21 cellular contexts compared by ENCODE assay signal in the genomic region with DNA sequence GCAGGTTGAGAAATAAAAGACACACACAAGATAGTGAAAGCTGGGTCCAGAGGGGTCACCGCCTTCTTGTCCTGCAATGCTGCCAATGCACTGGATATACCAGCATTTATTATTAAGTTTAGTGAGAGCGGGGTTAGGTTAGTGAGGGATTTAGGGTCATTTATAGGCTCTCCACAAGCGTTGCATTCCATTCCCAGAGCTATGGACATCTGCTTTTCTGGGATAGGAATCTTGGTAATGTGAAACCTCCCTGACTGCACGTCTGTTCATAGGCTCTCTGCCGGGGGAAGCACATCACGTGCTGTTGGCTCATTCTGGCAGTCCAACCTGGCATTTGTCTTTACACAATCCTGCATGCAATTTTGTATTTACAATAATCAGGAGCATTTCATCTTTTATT. TPM values are rescaled to one million over a fixed set of nuclear protein-coding genes. Genes with fewer than 3 reads are reported as not detected.
"Had no signal": no experiment of that assay in that cellular context is flagged by ENCODE, and none has a peak within 500 bp of the region (broad histone marks: within the 10 kb centered on the region; RNA-seq: fewer than 3 reads in every experiment).

No MANE protein-coding gene starts in this region.

RNA-seq across cellular contexts. Expression of a gene that starts 27.5 kb away (rescaled TPM):
- total RNA-seq: chondrocyte, colonic mucosa, endodermal cell, esophagus mucosa, esophagus squamous epithelium, fibroblast of lung, gastrocnemius medialis, glomerular endothelial cell, heart right ventricle, kidney epithelial cell, left cardiac atrium, left lung, left ventricle myocardium superior, lower leg skin, lower lobe of right lung, lung microvascular endothelial cell, mesenteric fat pad, mesothelial cell of epicardium, mucosa of descending colon had no signal
- polyA plus RNA-seq: heart right ventricle; keratinocyte; naive thymus-derived CD4-positive, alpha-beta T cell had no signal

RNA-seq across cellular contexts. Expression of a gene that starts 52.7 kb away (rescaled TPM):
- total RNA-seq: chondrocyte; colonic mucosa; endodermal cell; esophagus mucosa; esophagus squamous epithelium; fibroblast of lung; gastrocnemius medialis; glomerular endothelial cell; heart right ventricle; kidney epithelial cell; left cardiac atrium; left lung; left ventricle myocardium superior; lower leg skin; lower lobe of right lung; mesenteric fat pad; mesothelial cell of epicardium; mucosa of descending colon; naive thymus-derived CD4-positive, alpha-beta T cell had no signal
- polyA plus RNA-seq: heart right ventricle; keratinocyte; naive thymus-derived CD4-positive, alpha-beta T cell had no signal
